Comparison of ENCODE assay signal across 31 cellular contexts in genomic region chr10:97937928-97938327, GRCh38.
"Had no signal": no experiment of that assay in that cellular context is flagged by ENCODE, and none has a peak within 500 bp of the region (broad histone marks: within the 10 kb centered on the region; RNA-seq: fewer than 3 reads in every experiment).

No MANE protein-coding gene starts in this region.

- H3K4me3 ChIP-seq: coronary artery, dorsolateral prefrontal cortex, esophagus muscularis mucosa, gastrocnemius medialis, heart left ventricle had no signal

- H3K9me3 ChIP-seq: esophagus muscularis mucosa, gastrocnemius medialis, heart left ventricle had no signal

- H3K4me1 Mint-ChIP-seq: activated CD4-positive, alpha-beta T cell treated with anti-CD3 and anti-CD28 coated beads for 36 hours; activated CD4-positive, alpha-beta T cell treated with anti-CD3 and anti-CD28 coated beads, Interleukin-2, amount 10 ng/mL, durations not matched to agents 24 days and 14 days; activated CD8-positive, alpha-beta memory T cell treated with anti-CD3 and anti-CD28 coated beads, Interleukin-2, amount 10 ng/mL, durations not matched to agents 7 days and 5 days; central memory CD8-positive, alpha-beta T cell had no signal

- H3K36me3 ChIP-seq: brain microvascular endothelial cell, esophagus muscularis mucosa, gastrocnemius medialis, heart left ventricle had no signal

- H3K4me3 Mint-ChIP-seq: activated CD4-positive, alpha-beta memory T cell treated with anti-CD3 and anti-CD28 coated beads for 36 hours; activated CD4-positive, alpha-beta T cell treated with anti-CD3 and anti-CD28 coated beads for 36 hours; activated CD4-positive, alpha-beta T cell treated with anti-CD3 and anti-CD28 coated beads, Interleukin-2, amount 10 ng/mL, durations not matched to agents 24 days and 14 days; activated CD8-positive, alpha-beta memory T cell treated with anti-CD3 and anti-CD28 coated beads, Interleukin-2, amount 10 ng/mL, durations not matched to agents 7 days and 5 days; activated CD8-positive, alpha-beta T cell treated with anti-CD3 and anti-CD28 coated beads, Interleukin-2, amount 10 ng/mL, durations not matched to agents 7 days and 5 days; activated naive CD8-positive, alpha-beta T cell; activated T-helper 1 cell treated with anti-CD3 and anti-CD28 coated beads, Interleukin-12 subunit alpha, Interleukin-12 subunit beta, Interleukin-2, Interleukin-4 antibody, amounts not matched to agents 30 ng/mL and 10 ng/mL and 1 ng/mL, durations not matched to agents 14 hours and 24 hours and 36 hours; central memory CD8-positive, alpha-beta T cell; dendritic cell treated with granulocyte-macrophage colony-stimulating factor and Interleukin-4, amounts not matched to agents 40 ng/mL and 50 ng/mL, for 4 days; endodermal cell had no signal

- H3K36me3 Mint-ChIP-seq: activated CD4-positive, alpha-beta memory T cell treated with anti-CD3 and anti-CD28 coated beads for 36 hours; activated CD8-positive, alpha-beta memory T cell treated with anti-CD3 and anti-CD28 coated beads, Interleukin-2, amount 10 ng/mL, durations not matched to agents 7 days and 5 days; activated naive CD8-positive, alpha-beta T cell had no signal

- DNase-seq: activated CD4-positive, alpha-beta memory T cell treated with anti-CD3 and anti-CD28 coated beads for 36 hours; activated CD4-positive, alpha-beta T cell treated with anti-CD3 and anti-CD28 coated beads for 36 hours; activated CD4-positive, alpha-beta T cell treated with anti-CD3 and anti-CD28 coated beads, Interleukin-2, amount 10 ng/mL, durations not matched to agents 24 days and 14 days; activated CD4-positive, CD25-positive, alpha-beta regulatory T cell; activated CD4-positive, CD25-positive, alpha-beta regulatory T cell treated with anti-CD3 and anti-CD28 coated beads, Interleukin-2, amount 50 U/mL, for 72 hours; activated CD8-positive, alpha-beta memory T cell treated with anti-CD3 and anti-CD28 coated beads, Interleukin-2, amount 10 ng/mL, durations not matched to agents 7 days and 5 days; activated CD8-positive, alpha-beta memory T cell treated with anti-CD3 and anti-CD28 coated beads, Interleukin-2, amount 50 U/mL, for 4 hours; activated CD8-positive, alpha-beta T cell treated with anti-CD3 and anti-CD28 coated beads, Interleukin-2, amount 10 ng/mL, durations not matched to agents 7 days and 5 days; activated gamma-delta T cell treated with Interleukin-2 at 50 U/mL for 16 hours; activated naive CD4-positive, alpha-beta T cell treated with anti-CD3 and anti-CD28 coated beads, Interleukin-2, amount 50 U/mL, for 16 hours; activated naive CD4-positive, alpha-beta T cell treated with Interleukin-2 at 50 U/mL for 16 hours; activated T-cell treated with anti-CD3 and anti-CD28 coated beads, Interleukin-2, amount 50 U/mL, for 1 hour; activated T-cell treated with anti-CD3 and anti-CD28 coated beads, Interleukin-2, amount 50 U/mL, for 48 hours; amniotic stem cell; anterior cingulate cortex; brain microvascular endothelial cell; dorsolateral prefrontal cortex; effector memory CD4-positive, alpha-beta T cell; endodermal cell; foreskin keratinocyte; gastrocnemius medialis; glutamatergic neuron; heart left ventricle; T-helper 2 cell had no signal

- H3K4me1 ChIP-seq: esophagus muscularis mucosa, foreskin keratinocyte, gastrocnemius medialis, heart left ventricle had no signal

- ATAC-seq: activated CD4-positive, alpha-beta T cell treated with anti-CD3 and anti-CD28 coated beads for 36 hours; activated CD8-positive, alpha-beta memory T cell treated with anti-CD3 and anti-CD28 coated beads, Interleukin-2, amount 10 ng/mL, durations not matched to agents 7 days and 5 days; activated CD8-positive, alpha-beta T cell treated with anti-CD3 and anti-CD28 coated beads, Interleukin-2, amount 10 ng/mL, durations not matched to agents 7 days and 5 days; foreskin keratinocyte; gastrocnemius medialis; heart left ventricle had no signal

- H3K9me3 Mint-ChIP-seq: activated CD4-positive, alpha-beta memory T cell treated with anti-CD3 and anti-CD28 coated beads for 36 hours; activated T-helper 1 cell treated with anti-CD3 and anti-CD28 coated beads, Interleukin-12 subunit alpha, Interleukin-12 subunit beta, Interleukin-2, Interleukin-4 antibody, amounts not matched to agents 30 ng/mL and 10 ng/mL and 1 ng/mL, durations not matched to agents 14 hours and 24 hours and 36 hours; central memory CD8-positive, alpha-beta T cell; dendritic cell treated with granulocyte-macrophage colony-stimulating factor and Interleukin-4, amounts not matched to agents 40 ng/mL and 50 ng/mL, for 4 days; endodermal cell had no signal

- H3K27ac Mint-ChIP-seq: activated CD4-positive, alpha-beta memory T cell treated with anti-CD3 and anti-CD28 coated beads for 36 hours; activated CD4-positive, alpha-beta T cell treated with anti-CD3 and anti-CD28 coated beads for 36 hours; activated CD4-positive, alpha-beta T cell treated with anti-CD3 and anti-CD28 coated beads, Interleukin-2, amount 10 ng/mL, durations not matched to agents 24 days and 14 days; activated CD8-positive, alpha-beta memory T cell treated with anti-CD3 and anti-CD28 coated beads, Interleukin-2, amount 10 ng/mL, durations not matched to agents 7 days and 5 days; activated CD8-positive, alpha-beta T cell treated with anti-CD3 and anti-CD28 coated beads, Interleukin-2, amount 10 ng/mL, durations not matched to agents 7 days and 5 days; activated naive CD8-positive, alpha-beta T cell; activated T-helper 1 cell treated with anti-CD3 and anti-CD28 coated beads, Interleukin-12 subunit alpha, Interleukin-12 subunit beta, Interleukin-2, Interleukin-4 antibody, amounts not matched to agents 30 ng/mL and 10 ng/mL and 1 ng/mL, durations not matched to agents 14 hours and 24 hours and 36 hours; activated T-helper 2 cell treated with anti-CD3 and anti-CD28 coated beads, Interferon-gamma antibody, Interleukin-2, Interleukin-4, amounts not matched to agents 10 μg/mL and 5 μg/mL and 100 μg/mL, durations not matched to agents 14 hours and 24 hours and 36 hours; dendritic cell treated with granulocyte-macrophage colony-stimulating factor and Interleukin-4, amounts not matched to agents 40 ng/mL and 50 ng/mL, for 4 days; endodermal cell had no signal

- H3K27me3 ChIP-seq: brain microvascular endothelial cell, dorsolateral prefrontal cortex, foreskin keratinocyte had no signal

- H3K27ac ChIP-seq: brain microvascular endothelial cell, coronary artery, dorsolateral prefrontal cortex, esophagus muscularis mucosa, foreskin keratinocyte, gastrocnemius medialis, heart left ventricle had no signal
